In the genomic region with DNA sequence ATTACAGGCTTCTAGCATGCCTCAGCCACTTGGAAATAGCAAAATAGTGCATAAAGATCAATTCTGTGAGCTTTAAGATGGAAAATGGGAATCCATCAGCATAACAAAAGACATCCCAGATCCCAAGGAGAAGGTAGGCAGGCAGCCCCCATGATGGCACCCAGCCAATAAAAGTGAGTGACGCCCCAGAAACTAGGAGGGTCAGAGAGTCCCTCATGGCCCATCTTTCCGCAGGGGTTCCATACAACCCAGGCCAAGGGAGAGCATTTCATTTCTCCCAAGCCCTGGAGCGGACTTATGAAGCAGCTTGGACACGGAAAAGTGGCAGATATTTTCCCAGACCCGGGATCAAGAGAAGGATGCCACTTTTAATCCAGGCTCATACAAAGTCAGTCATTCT, we compare ENCODE assay signal across 14 cellular contexts.
DNase-seq lines count a peak whose midpoint lies in the region; ATAC-seq and TF ChIP-seq lines count a peak whose summit lies in the region.
"Had no signal": no experiment of that assay in that cellular context is flagged by ENCODE, and none has a peak within 500 bp of the region (broad histone marks: within the 10 kb centered on the region; RNA-seq: fewer than 3 reads in every experiment).

No MANE protein-coding gene starts in this region.

- H3K79me1 ChIP-seq in neuronal stem cell (ENCODE audit: low read depth, low read length): no peaks in the 10 kb centered on the region

- no peak for TF ChIP-seq POLR2A in right lobe of liver (IDR thresholded peaks at IDR 0.05)

- H3K4me1 Mint-ChIP-seq in endodermal cell: peaks cover 7% of the 10 kb centered on the region
- H3K4me1 Mint-ChIP-seq in activated naive CD4-positive, alpha-beta T cell treated with anti-CD3 and anti-CD28 coated beads for 36 hours (ENCODE audit: low read depth): no peaks in the 10 kb centered on the region
- H3K4me1 Mint-ChIP-seq: B cell; CD4-positive, alpha-beta memory T cell had no signal

- H3K9ac ChIP-seq in endodermal cell (ENCODE audit: extremely low read depth, low read length, poor library complexity, severe bottlenecking) (no peak overlapping the region), neuronal stem cell (ENCODE audit: low read depth, low read length, poor library complexity) (no peak overlapping the region)

- H3K14ac ChIP-seq in neuronal stem cell (ENCODE audit: low read length): no peak overlapping the region

- H3K4me2 ChIP-seq in neuronal stem cell (ENCODE audit: insufficient read depth, low read length, poor library complexity, severe bottlenecking): no peak overlapping the region

- no peaks in the 10 kb centered on the region for H3K36me3 ChIP-seq in right atrium auricular region
- no peaks in the 10 kb centered on the region for H3K36me3 ChIP-seq in endodermal cell (ENCODE audit: control insufficient read depth, insufficient read depth, low read length)
- H3K36me3 ChIP-seq in neuronal stem cell (replicated peaks in 1 of 2; ENCODE audit: control insufficient read depth in 2 of 2, insufficient read depth in 2 of 2, low read length in 2 of 2): no peaks in the 10 kb centered on the region
- no peaks in the 10 kb centered on the region for H3K36me3 ChIP-seq in right lobe of liver

- H3K27me3 ChIP-seq in right atrium auricular region (no peaks in the 10 kb centered on the region), endodermal cell (ENCODE audit: control insufficient read depth, insufficient read depth, low read length, poor library complexity, severe bottlenecking) (no peaks in the 10 kb centered on the region), neuronal stem cell (ENCODE audit: control insufficient read depth in 3 of 3, insufficient read depth in 3 of 3, low read depth in 1 of 3, low read length in 3 of 3) (no peaks in the 10 kb centered on the region), right lobe of liver (no peaks in the 10 kb centered on the region)

- no peaks in the 10 kb centered on the region for H3K9me3 ChIP-seq in right atrium auricular region
- H3K9me3 ChIP-seq in endodermal cell (ENCODE audit: control insufficient read depth, low read length): no peaks in the 10 kb centered on the region
- no peaks in the 10 kb centered on the region for H3K9me3 ChIP-seq in neuronal stem cell (replicated peaks in 1 of 2; ENCODE audit: control insufficient read depth in 2 of 2, insufficient read depth in 1 of 2, low read depth in 1 of 2, low read length in 2 of 2)
- no peaks in the 10 kb centered on the region for H3K9me3 ChIP-seq in right lobe of liver

- H3K4me3 Mint-ChIP-seq in endodermal cell: no peak overlapping the region
- H3K4me3 Mint-ChIP-seq in activated naive CD4-positive, alpha-beta T cell treated with anti-CD3 and anti-CD28 coated beads for 36 hours: no peak overlapping the region
- H3K4me3 Mint-ChIP-seq: B cell; CD4-positive, alpha-beta memory T cell; H9 had no signal

- H2BK120ac ChIP-seq in neuronal stem cell (ENCODE audit: low read depth, low read length): no peak overlapping the region

- H2BK5ac ChIP-seq in neuronal stem cell (ENCODE audit: low read length): peak overlapping the region; percentile 32

- H3K9me3 Mint-ChIP-seq in endodermal cell: no peaks in the 10 kb centered on the region
- H3K9me3 Mint-ChIP-seq in activated naive CD4-positive, alpha-beta T cell treated with anti-CD3 and anti-CD28 coated beads for 36 hours: no peaks in the 10 kb centered on the region
- H3K9me3 Mint-ChIP-seq: H9 had no signal

- H3K4me3 ChIP-seq in right atrium auricular region: no peak overlapping the region
- H3K4me3 ChIP-seq in endodermal cell (ENCODE audit: low read length): no peak overlapping the region
- no peak overlapping the region for H3K4me3 ChIP-seq in neuronal stem cell (ENCODE audit: low read length in 2 of 2)
- H3K4me3 ChIP-seq in right lobe of liver: no peak overlapping the region

- H3K27me3 Mint-ChIP-seq in endodermal cell (ENCODE audit: insufficient read depth): no peaks in the 10 kb centered on the region
- H3K27me3 Mint-ChIP-seq in activated naive CD4-positive, alpha-beta T cell treated with anti-CD3 and anti-CD28 coated beads for 36 hours (ENCODE audit: low read depth): peaks cover 5% of the 10 kb centered on the region

- no peak overlapping the region for H3K27ac Mint-ChIP-seq in endodermal cell
- H3K27ac Mint-ChIP-seq in activated naive CD4-positive, alpha-beta T cell treated with anti-CD3 and anti-CD28 coated beads for 36 hours: no peak overlapping the region
- H3K27ac Mint-ChIP-seq: B cell; CD4-positive, alpha-beta memory T cell; H9 had no signal

- no peak overlapping the region for H4K91ac ChIP-seq in neuronal stem cell (ENCODE audit: low read depth, low read length, poor library complexity)

- CTCF ChIA-PET in activated naive CD4-positive, alpha-beta T cell treated with anti-CD3 and anti-CD28 coated beads for 36 hours (lab: Charles Lee): no interaction called here

- H3K4me1 ChIP-seq in right atrium auricular region (no peaks in the 10 kb centered on the region), endodermal cell (ENCODE audit: control insufficient read depth, insufficient read depth, low read length) (no peaks in the 10 kb centered on the region), neuronal stem cell (ENCODE audit: control insufficient read depth in 2 of 2, insufficient read depth in 1 of 2, low read depth in 1 of 2, low read length in 2 of 2) (peaks cover 0 to 6% of the 10 kb centered on the region in 2 donors), right lobe of liver (no peaks in the 10 kb centered on the region)

- no peak overlapping the region for H3K4ac ChIP-seq in neuronal stem cell (ENCODE audit: low read length)

- no peak for TF ChIP-seq CTCF in right atrium auricular region (IDR thresholded peaks at IDR 0.05)
- no peak for TF ChIP-seq CTCF in endodermal cell (conservative IDR thresholded peaks at IDR 0.05)
- TF ChIP-seq CTCF in right lobe of liver (IDR thresholded peaks at IDR 0.05): no peak

- intact Hi-C loops in left ventricle myocardium superior (cut with micrococcal nuclease): no loop called here
- intact Hi-C loops in activated naive CD4-positive, alpha-beta T cell treated with anti-CD3 and anti-CD28 coated beads for 36 hours (cut with micrococcal nuclease): no loop called here
- intact Hi-C loops in right lobe of liver (cut with DNase I): loop anchor here in 1 of 2 donors (10.0 kb wide), 1 partner anchor 222 kb away; no protein-coding TSS in a partner anchor

- H4K8ac ChIP-seq in neuronal stem cell (ENCODE audit: low read depth, low read length): no peak overlapping the region

- H2AFZ ChIP-seq in neuronal stem cell (ENCODE audit: low read length): no peak overlapping the region

- H2AK5ac ChIP-seq in neuronal stem cell (ENCODE audit: low read depth, low read length): no peak overlapping the region

- H3K27ac ChIP-seq in right atrium auricular region: no peak overlapping the region
- H3K27ac ChIP-seq in endodermal cell (ENCODE audit: low read depth, low read length): no peak overlapping the region
- no peak overlapping the region for H3K27ac ChIP-seq in neuronal stem cell (replicated peaks; ENCODE audit: low read length)
- no peak overlapping the region for H3K27ac ChIP-seq in right lobe of liver

- no peak overlapping the region for H2BK12ac ChIP-seq in neuronal stem cell (ENCODE audit: low read length)

- H2BK15ac ChIP-seq in neuronal stem cell (ENCODE audit: low read length): no peak overlapping the region

- H3K23ac ChIP-seq in neuronal stem cell (ENCODE audit: low read depth, low read length, poor library complexity): no peak overlapping the region

- ATAC-seq in left ventricle myocardium superior: no peak
- ATAC-seq in right lobe of liver: no peak

- no peak overlapping the region for H3K18ac ChIP-seq in neuronal stem cell (ENCODE audit: low read length)

- 92 to 95% methylated on average over 5 of the region's 5 CpGs for WGBS in endodermal cell (ENCODE audit: insufficient coverage in 1 of 2, insufficient read length in 1 of 2), 2 experiments
- no CpG with 5 or more reads among the region's 5 CpGs for WGBS in neuronal stem cell (ENCODE audit: extremely low coverage in 2 of 2, insufficient read length in 2 of 2, insufficient replicate concordance in 1 of 2), 2 donors
- 100% methylated on average over 1 of the region's 5 CpGs for WGBS in right lobe of liver (ENCODE audit: insufficient coverage, low coverage, low lambda C conversion rate, missing lambda C conversion rate)

- H3K36me3 Mint-ChIP-seq in endodermal cell (ENCODE audit: low read depth): no peaks in the 10 kb centered on the region
- H3K36me3 Mint-ChIP-seq in activated naive CD4-positive, alpha-beta T cell treated with anti-CD3 and anti-CD28 coated beads for 36 hours (ENCODE audit: low read depth): no peaks in the 10 kb centered on the region
- H3K36me3 Mint-ChIP-seq: CD4-positive, alpha-beta memory T cell had no signal

- DNase-seq in right atrium auricular region (ENCODE audit: low spot score) (peak; percentile 32), left ventricle myocardium superior (no peak), endodermal cell (peak; percentile 41), neuronal stem cell (ENCODE audit: low spot score) (no peak), right lobe of liver (no peak)
- no peak for DNase-seq in activated naive CD4-positive, alpha-beta T cell treated with anti-CD3 and anti-CD28 coated beads for 36 hours
- DNase-seq in stimulated activated CD4-positive, alpha-beta T cell treated with anti-CD3 and anti-CD28 coated beads, Interleukin-2, amount 100 ng/mL, for 48 hours: no peak
- DNase-seq: 8988T; C1 segment of cervical spinal cord; CD4-positive, alpha-beta memory T cell; DMS79; GOT3; H9 had no signal

Comparison
In these comparisons a context has a peak if more than half of its experiments do, and no peak if none do; other contexts are left out.
1. DNase-seq: peak in right atrium auricular region (single experiment) and endodermal cell (single experiment); none in left ventricle myocardium superior (single experiment), neuronal stem cell (single experiment), activated naive CD4-positive, alpha-beta T cell treated with anti-CD3 and anti-CD28 coated beads for 36 hours (single experiment), right lobe of liver (0 of 3) and stimulated activated CD4-positive, alpha-beta T cell treated with anti-CD3 and anti-CD28 coated beads, Interleukin-2, amount 100 ng/mL, for 48 hours (0 of 2).